In genomic region chr17:2853111-2853721, GRCh38 we compare ENCODE assay signal across 10 cellular contexts. TPM values are rescaled to one million over a fixed set of nuclear protein-coding genes. Genes with fewer than 3 reads are reported as not detected.
DNase-seq lines count a peak whose midpoint lies in the region; ATAC-seq, FAIRE-seq and TF ChIP-seq lines count a peak whose summit lies in the region.
"Had no signal": no experiment of that assay in that cellular context is flagged by ENCODE, and none has a peak within 500 bp of the region (broad histone marks: within the 10 kb centered on the region; RNA-seq: fewer than 3 reads in every experiment).

No MANE protein-coding gene starts in this region.

- H3K18ac ChIP-seq in mesendoderm (ENCODE audit: low read length) = peak overlapping the region; percentile 83

- H3K36me3 ChIP-seq in mesendoderm (ENCODE audit: control insufficient read depth, insufficient read depth, low read length) (no peaks in the 10 kb centered on the region), thoracic aorta (no peaks in the 10 kb centered on the region)

- H3K79me1 ChIP-seq in mesendoderm (ENCODE audit: low read length) = peaks cover 6% of the 10 kb centered on the region

- ATAC-seq in thoracic aorta (ENCODE audit: insufficient number of reproducible peaks, low FRiP score, low read depth) (no peak), HG03095 (IDR thresholded peaks at IDR 0.05; ENCODE audit: unreplicated experiment) (no peak)

- H3K4me1 ChIP-seq in mesendoderm (ENCODE audit: control insufficient read depth, low read depth, low read length) (peaks cover 4% of the 10 kb centered on the region), thoracic aorta (ENCODE audit: control insufficient read depth in 1 of 2, low read depth in 2 of 2) (peaks cover 0 to 21% of the 10 kb centered on the region in 2 donors)

- no peaks in the 10 kb centered on the region for H3K27me3 ChIP-seq in mesendoderm (ENCODE audit: insufficient read depth, low read length, poor library complexity)
- H3K27me3 ChIP-seq in thoracic aorta (replicated peaks; ENCODE audit: insufficient read depth) = no peaks in the 10 kb centered on the region

- peak; percentile 25 for DNase-seq in NCI-H2227 (lab: John Stamatoyannopoulos, UW; ENCODE audit: unreplicated experiment)
- DNase-seq in NCI-H2227 treated with DMSO at 0.1 percent for 48 hours (lab: John Stamatoyannopoulos, UW) = no peak
- peak; percentile 20 to 26 for DNase-seq in activated CD4-positive, alpha-beta T cell treated with anti-CD3 and anti-CD28 coated beads for 4 hours
- peak; percentile 25 for DNase-seq in effector CD4-positive, alpha-beta T cell
- DNase-seq in mesendoderm = peak; percentile 87
- DNase-seq in thoracic aorta (ENCODE audit: low spot score) = peak; percentile 25
- DNase-seq in D721Med (ENCODE audit: insufficient read length, low spot score) = no peak

- H3K9me3 ChIP-seq in thoracic aorta = no peaks in the 10 kb centered on the region

- H3K79me2 ChIP-seq in mesendoderm (ENCODE audit: control insufficient read depth, insufficient read depth, low read length) = peaks cover 37% of the 10 kb centered on the region

- H3K4ac ChIP-seq in mesendoderm (ENCODE audit: low read depth, low read length) = peak overlapping the region; percentile 77

- H2BK5ac ChIP-seq in mesendoderm (ENCODE audit: low read length) = no peak overlapping the region

- peak overlapping the region; percentile 28 for H4K8ac ChIP-seq in mesendoderm (ENCODE audit: low read depth, low read length)

- peak overlapping the region; percentile 92 for H3K27ac ChIP-seq in mesendoderm (ENCODE audit: low read depth, low read length)
- peak overlapping the region; percentile 61 to 71 for H3K27ac ChIP-seq in thoracic aorta

- peak overlapping the region; percentile 97 for H3K56ac ChIP-seq in mesendoderm (ENCODE audit: low read length)

- H3K4me2 ChIP-seq in mesendoderm (ENCODE audit: low read length) = peak overlapping the region; percentile 57

- TF ChIP-seq CTCF in thoracic aorta (IDR thresholded peaks at IDR 0.05) = no peak
- TF ChIP-seq CTCF in D721Med (IDR thresholded peaks at IDR 0.05; ENCODE audit: insufficient read depth, missing control alignments) = no peak

- peak overlapping the region; percentile 41 for H2BK15ac ChIP-seq in mesendoderm (replicated peaks; ENCODE audit: low read depth)

- no peak overlapping the region for H2AK5ac ChIP-seq in mesendoderm (ENCODE audit: low read length)

- no peak overlapping the region for H3K23ac ChIP-seq in mesendoderm (ENCODE audit: low read length)

- H4K5ac ChIP-seq in mesendoderm (ENCODE audit: low read length) = no peak overlapping the region

- H3K9ac ChIP-seq in mesendoderm (ENCODE audit: low read length) = peak overlapping the region; percentile 86

- H3K4me3 ChIP-seq in mesendoderm (ENCODE audit: low read length) = peak overlapping the region; percentile 55
- H3K4me3 ChIP-seq in thoracic aorta = peak overlapping the region; percentile 88

- no CpG with 5 or more reads among the region's 76 CpGs for WGBS in mesendoderm (ENCODE audit: extremely low coverage, insufficient coverage, low lambda C conversion rate)

- no peak for FAIRE-seq in D721Med (lab: Jason Lieb, UNC)
- FAIRE-seq: G401.6, TTC549 had no signal

- peak overlapping the region; percentile 91 for H2BK120ac ChIP-seq in mesendoderm (ENCODE audit: low read depth, low read length)

RNA-seq across cellular contexts. Expression of gene RAP1GAP2, which starts 57.0 kb away (rescaled TPM):
- polyA plus RNA-seq in mesendoderm (2013, experiment 1 of 2) = 20.7 TPM
- polyA plus RNA-seq in mesendoderm (2013, experiment 2 of 2) = 21.1 TPM
- total RNA-seq in thoracic aorta = 10 to 100 TPM; 10.0 to 12.4 TPM

Comparison
In these comparisons a context has a peak if more than half of its experiments do, and no peak if none do; other contexts are left out.
1. DNase-seq: peak in NCI-H2227 (single experiment), activated CD4-positive, alpha-beta T cell treated with anti-CD3 and anti-CD28 coated beads for 4 hours (2 of 2), effector CD4-positive, alpha-beta T cell (single experiment), mesendoderm (single experiment) and thoracic aorta (single experiment); none in NCI-H2227 treated with DMSO at 0.1 percent for 48 hours (single experiment) and D721Med (single experiment).